In genomic region chr3:5426094-5426883, GRCh38 we compare ENCODE assay signal across 8 cellular contexts.
A peak's percentile ranks its signal among the peaks of the same experiment; 100 is the strongest.
DNase-seq lines count a peak whose midpoint lies in the region; ATAC-seq, FAIRE-seq and TF ChIP-seq lines count a peak whose summit lies in the region.

No MANE protein-coding gene starts in this region.

- no peaks in the 10 kb centered on the region for H3K27me3 ChIP-seq in HepG2 (ENCODE audit: control insufficient read depth in 1 of 2, insufficient read depth in 2 of 2, low read length in 2 of 2)

- TF ChIP-seq EP300 in HepG2 (IDR thresholded peaks at IDR 0.05; ENCODE audit: low read depth in 2 of 2, low read length in 2 of 2) (no peak), HepG2 (CRISPR knock-in tag; IDR thresholded peaks at IDR 0.05; ENCODE audit: borderline replicate concordance) (no peak)

- TF ChIP-seq CTCF in chondrocyte (IDR thresholded peaks at IDR 0.05): peak; percentile 83
- peak; percentile 92 for TF ChIP-seq CTCF in HepG2 (CRISPR knock-in tag; IDR thresholded peaks at IDR 0.05)

- H3K4me1 ChIP-seq in HepG2 (ENCODE audit: insufficient read depth, low read length): no peaks in the 10 kb centered on the region

- 0 out of 2 replicates have a peak overlapping the region, but pooled peaks have one; percentile 3 for H3K4me2 ChIP-seq in HepG2 (ENCODE audit: low read depth, low read length)

- no peak overlapping the region for H3K27ac ChIP-seq in HepG2 (ENCODE audit: extremely low read length, insufficient read depth, low read length)

- in situ Hi-C loops in HepG2 (cut with HindIII; ENCODE audit: extremely low pct_ligation_motif_present, low pct_unique_long_range_greater_than_20kb): no loop called here

- FAIRE-seq in HepG2 (lab: Jason Lieb, UNC): peak; percentile 90

- H3K4me3 Mint-ChIP-seq in chondrocyte (ENCODE audit: unreplicated experiment): no peak overlapping the region

- H4K20me1 ChIP-seq in HepG2 (ENCODE audit: insufficient read depth, low read length): no peaks in the 10 kb centered on the region

- H3K4me1 Mint-ChIP-seq in chondrocyte (ENCODE audit: low read depth): no peaks in the 10 kb centered on the region

- peak; percentile 59 for TF ChIP-seq RAD21 in HepG2 (CRISPR knock-in tag; IDR thresholded peaks at IDR 0.05)

- H3K27ac Mint-ChIP-seq in chondrocyte (ENCODE audit: unreplicated experiment): no peak overlapping the region

- H3K36me3 ChIP-seq in HepG2 (replicated peaks in 1 of 2; ENCODE audit: control insufficient read depth in 1 of 2, insufficient read depth in 2 of 2, low read length in 2 of 2): no peaks in the 10 kb centered on the region

- no peaks in the 10 kb centered on the region for H3K9me3 Mint-ChIP-seq in chondrocyte (ENCODE audit: low read depth)

- WGBS in HepG2 (ENCODE audit: low lambda C conversion rate): 39% methylated on average over 25 of the region's 25 CpGs

- no peaks in the 10 kb centered on the region for H3K79me2 ChIP-seq in HepG2 (ENCODE audit: insufficient read depth, low read length)

- CTCF ChIA-PET in HepG2 (lab: Yijun Ruan, JAX; ENCODE audit: low intra/inter-chr PET ratio, low total read pairs): interaction anchor here (0.8 kb wide), 1 partner anchor 1372 kb away, joined by 3 read pairs; no protein-coding TSS in a partner anchor

- ATAC-seq in HG02885 (IDR thresholded peaks at IDR 0.05; ENCODE audit: poor library complexity, unreplicated experiment) (peak; percentile 63), HepG2 (peak; percentile 100)
- ATAC-seq in activated CD4-positive, CD25-positive, alpha-beta regulatory T cell treated with anti-CD3 and anti-CD28 coated beads, Interleukin-2, amount 50 U/mL, for 24 hours: peak; percentile 53

- no TSS peak for BruUV-seq in HepG2 (replicated peaks; lab: Mats Ljungman, UMichigan)

- H3K9ac ChIP-seq in HepG2 (ENCODE audit: insufficient read depth, low read depth, low read length): no peak overlapping the region

- H2AFZ ChIP-seq in HepG2 (ENCODE audit: low read length): no peak overlapping the region

- H3K27me3 Mint-ChIP-seq in chondrocyte (ENCODE audit: low read depth): peaks cover 19% of the 10 kb centered on the region

- H3K4me3 ChIP-seq in HepG2 (replicated peaks in 1 of 3; ENCODE audit: insufficient read depth in 1 of 3, low read depth in 2 of 3, low read length in 3 of 3): no peak overlapping the region

- DNase-seq in NCI-H2227 (lab: John Stamatoyannopoulos, UW; ENCODE audit: unreplicated experiment) (peak; percentile 9), NCI-H2227 treated with DMSO at 0.1 percent for 48 hours (lab: John Stamatoyannopoulos, UW) (no peak), NCI-H2107 (lab: John Stamatoyannopoulos, UW) (peak; percentile 3), chondrocyte (ENCODE audit: low spot score) (no peak), HepG2 (ENCODE audit: low spot score) (peak; percentile 57)
- peak; percentile 39 to 69 (median 41) for DNase-seq in stimulated activated CD4-positive, alpha-beta T cell treated with anti-CD3 and anti-CD28 coated beads, TNF-alpha, amount 100 ng/mL, for 24 hours (ENCODE audit: low read depth in 3 of 3)

- POLR2A ChIA-PET in HepG2 (lab: Yijun Ruan, JAX): no interaction called here

- H3K36me3 Mint-ChIP-seq in chondrocyte (ENCODE audit: low read depth): no peaks in the 10 kb centered on the region

- TF ChIP-seq POLR2A in HepG2 (IDR thresholded peaks at IDR 0.05; ENCODE audit: insufficient read depth in 1 of 2, low read depth in 2 of 2, low read length in 2 of 2): no peak

- H3K9me3 ChIP-seq in HepG2 (ENCODE audit: low read length): no peaks in the 10 kb centered on the region

- intact Hi-C loops in HepG2 (cut with micrococcal nuclease; ENCODE audit: unreplicated experiment): loop anchor here (1.0 kb wide), 1 partner anchor 121 kb away; no protein-coding TSS in a partner anchor

TF ChIP-seq in HepG2, 621 proteins besides CTCF, POLR2A, EP300 and RAD21 (continues in another document):
- TF ChIP-seq SCMH1 (CRISPR knock-in tag; IDR thresholded peaks at IDR 0.05; ENCODE audit: borderline replicate concordance) (no peak), NR2F6 (IDR thresholded peaks at IDR 0.05) (no peak), NR2F6 (CRISPR knock-in tag; IDR thresholded peaks at IDR 0.05) (no peak), HES4 (CRISPR knock-in tag; IDR thresholded peaks at IDR 0.05; ENCODE audit: borderline replicate concordance) (no peak), ZFX (CRISPR knock-in tag; IDR thresholded peaks at IDR 0.05; ENCODE audit: low read depth) (peak; percentile 89), HNRNPL (IDR thresholded peaks at IDR 0.05; ENCODE audit: low read depth, low read length) (no peak), NFATC3 (CRISPR knock-in tag; IDR thresholded peaks at IDR 0.05) (no peak), ELK4 (CRISPR knock-in tag; IDR thresholded peaks at IDR 0.05; ENCODE audit: borderline replicate concordance) (no peak), AKAP8 (CRISPR knock-in tag; IDR thresholded peaks at IDR 0.05) (no peak), FOXA1 (IDR thresholded peaks at IDR 0.05) (no peak), FOXA1 (CRISPR knock-in tag; IDR thresholded peaks at IDR 0.05) (peak; percentile 44; the same call in 1 of the 2 replicates), ZNF280B (CRISPR knock-in tag; IDR thresholded peaks at IDR 0.05; ENCODE audit: borderline replicate concordance) (no peak), BRCA1 (CRISPR knock-in tag; IDR thresholded peaks at IDR 0.05) (no peak), ZNF639 (CRISPR knock-in tag; conservative IDR thresholded peaks at IDR 0.05) (no peak), BCLAF1 (IDR thresholded peaks at IDR 0.05) (no peak), ZNF577 (CRISPR knock-in tag; IDR thresholded peaks at IDR 0.05; ENCODE audit: borderline replicate concordance, low read depth) (no peak), JDP2 (CRISPR knock-in tag; IDR thresholded peaks at IDR 0.05; ENCODE audit: borderline replicate concordance) (no peak), CHCHD3 (CRISPR knock-in tag; IDR thresholded peaks at IDR 0.05) (no peak), HOXA5 (CRISPR knock-in tag; IDR thresholded peaks at IDR 0.05) (no peak), ZNF777 (CRISPR knock-in tag; IDR thresholded peaks at IDR 0.05) (no peak)

Comparison
In these comparisons a context has a peak if more than half of its experiments do, and no peak if none do; other contexts are left out.
1. DNase-seq: peak in NCI-H2227 (single experiment), NCI-H2107 (single experiment), HepG2 (single experiment) and stimulated activated CD4-positive, alpha-beta T cell treated with anti-CD3 and anti-CD28 coated beads, TNF-alpha, amount 100 ng/mL, for 24 hours (3 of 3); none in NCI-H2227 treated with DMSO at 0.1 percent for 48 hours (single experiment) and chondrocyte (single experiment).
2. Peak in every context shown above with its lines, with median percentiles within 50 percentile points of each other: ATAC-seq.